In the genomic region with DNA sequence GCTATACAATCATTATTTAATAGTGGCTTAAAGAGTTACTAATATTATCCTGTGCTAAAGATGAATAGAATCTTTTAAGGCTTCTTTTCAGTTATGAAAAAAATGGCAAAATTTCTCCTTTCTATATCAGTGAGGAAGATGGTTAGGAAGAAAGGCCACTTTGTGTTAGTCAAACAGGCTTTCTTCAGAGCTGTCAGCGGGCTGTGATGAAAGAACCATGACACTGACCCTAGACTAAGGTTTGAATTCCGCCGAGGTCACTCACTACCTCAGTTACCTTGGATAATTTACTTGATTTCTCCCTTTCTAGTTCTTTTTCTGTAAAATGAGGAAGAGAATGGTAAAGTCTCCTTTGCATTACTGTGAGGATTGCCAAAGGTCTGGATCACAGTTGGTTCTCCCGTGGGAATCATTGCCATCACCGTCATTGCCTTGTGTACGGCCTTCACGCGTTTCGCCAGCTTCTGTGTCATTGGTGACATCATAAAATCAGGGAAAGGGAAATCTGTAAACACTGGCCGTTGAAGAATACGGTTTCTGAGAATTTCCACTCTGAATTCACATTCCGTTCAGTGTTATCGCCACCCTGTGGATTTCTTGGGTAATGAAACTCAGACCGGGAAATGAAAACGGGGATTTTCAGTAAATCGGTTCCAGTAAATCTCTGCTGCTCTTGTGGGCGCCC, we compare ENCODE assay signal across 8 cellular contexts. TPM values are rescaled to one million over a fixed set of nuclear protein-coding genes. Genes with fewer than 3 reads are reported as not detected.
DNase-seq lines count a peak whose midpoint lies in the region; ATAC-seq and TF ChIP-seq lines count a peak whose summit lies in the region.

No MANE protein-coding gene starts in this region.

- POLR2A ChIA-PET in AG04450 (lab: Yijun Ruan, JAX): interaction anchor here (0.7 to 1.3 kb wide), 2 partner anchors 27 to 31 kb away, joined by 3 read pairs; partner anchors contain the start of gene YBX3

- H3K4me1 Mint-ChIP-seq in chondrocyte (ENCODE audit: low read depth): peaks cover 18% of the 10 kb centered on the region

- H3K27me3 ChIP-seq in AG04450 (ENCODE audit: control insufficient read depth, insufficient read depth, low read length): no peaks in the 10 kb centered on the region

- DNase-seq in AG04450 (ENCODE audit: low read depth, low spot score) (peak; percentile 86), NCI-H226 (peak; percentile 74), chondrocyte (ENCODE audit: low spot score) (no peak), kidney tubule cell (ENCODE audit: low spot score) (peak; percentile 90)
- DNase-seq in activated CD4-positive, CD25-positive, alpha-beta regulatory T cell treated with anti-CD3 and anti-CD28 coated beads, Interleukin-2, amount 50 U/mL, for 16 hours (ENCODE audit: low read depth, low spot score): peak; percentile 31
- peak; percentile 71 for DNase-seq in stimulated activated CD4-positive, alpha-beta T cell treated with anti-CD3 and anti-CD28 coated beads, Interleukin-1b, Interleukin-23, amount 100 ng/mL, for 48 hours

- peak overlapping the region; percentile 70 for H3K4me3 Mint-ChIP-seq in chondrocyte (ENCODE audit: unreplicated experiment)

- ATAC-seq in GM18861 (IDR thresholded peaks at IDR 0.05; ENCODE audit: unreplicated experiment) (peak; percentile 92), HG03135 (IDR thresholded peaks at IDR 0.05; ENCODE audit: unreplicated experiment) (peak; percentile 89)

- no peaks in the 10 kb centered on the region for H3K36me3 Mint-ChIP-seq in chondrocyte (ENCODE audit: low read depth)

- H3K9me3 ChIP-seq in AG04450 (ENCODE audit: control insufficient read depth, insufficient read depth, low read length): no peaks in the 10 kb centered on the region

- H3K27ac Mint-ChIP-seq in chondrocyte (ENCODE audit: unreplicated experiment): peak overlapping the region; percentile 84

- no peaks in the 10 kb centered on the region for H3K9me3 Mint-ChIP-seq in chondrocyte (ENCODE audit: low read depth)

- TF ChIP-seq CTCF in AG04450 (IDR thresholded peaks at IDR 0.05; ENCODE audit: low read depth, low read length) (peak; percentile 96), chondrocyte (IDR thresholded peaks at IDR 0.05) (peak; percentile 98)

- H3K27ac ChIP-seq in AG04450 (ENCODE audit: low read depth, low read length): no peak overlapping the region

- peaks cover 24% of the 10 kb centered on the region for H3K27me3 Mint-ChIP-seq in chondrocyte (ENCODE audit: low read depth)

- peak overlapping the region; percentile 50 for H3K4me3 ChIP-seq in AG04450 (ENCODE audit: low read depth, low read length)

- CTCF ChIA-PET in AG04450 (lab: Charles Lee): interaction anchor here (0.5 to 2.5 kb wide), 70 partner anchors 9 to 1608 kb away, joined by 3 to 36 read pairs (median 5); partner anchors contain the start of genes MAGOHB, SMIM10L1 and YBX3

RNA-seq across cellular contexts. Expression of gene YBX3, which starts 26.7 kb away (rescaled TPM):
- polyA plus RNA-seq in AG04450 (2011; rRNA removed): 95.6 and 99.2 TPM in 2 replicates
- polyA minus RNA-seq in AG04450 (2011; rRNA and poly(A)+ RNA removed): 119 and 156 TPM in 2 replicates
- total RNA-seq in chondrocyte: 249 to 281 TPM (median 267 TPM) in 3 replicates

RNA-seq across cellular contexts. Expression of gene TAS2R7, which starts 52.6 kb away (rescaled TPM):
- not detected in 2 replicates for polyA plus RNA-seq in AG04450 (2011; rRNA removed)
- not detected in 2 replicates for polyA minus RNA-seq in AG04450 (2011; rRNA and poly(A)+ RNA removed)
- total RNA-seq in chondrocyte: not detected in 3 replicates

RNA-seq across cellular contexts. Expression of gene TAS2R8, which starts 57.2 kb away (rescaled TPM):
- 0.06 TPM in 1 of 2 replicates, not detected in the other for polyA plus RNA-seq in AG04450 (2011; rRNA removed)
- polyA minus RNA-seq in AG04450 (2011; rRNA and poly(A)+ RNA removed): not detected in 2 replicates
- total RNA-seq in chondrocyte: not detected in 3 replicates
